Comparison of ENCODE assay signal across 8 cellular contexts in genomic region chr3:124730920-124731297, GRCh38. TPM values are rescaled to one million over a fixed set of nuclear protein-coding genes. Genes with fewer than 3 reads are reported as not detected.
DNase-seq lines count a peak whose midpoint lies in the region; ATAC-seq and TF ChIP-seq lines count a peak whose summit lies in the region.

No MANE protein-coding gene starts in this region.

- CTCF ChIA-PET in CD4-positive, alpha-beta T cell (lab: Charles Lee), result no interaction called here
- CTCF ChIA-PET in PC-9 (lab: Charles Lee), result interaction anchor here (0.6 kb wide), 1 partner anchor 23 kb away, joined by 6 read pairs; no protein-coding TSS in a partner anchor

- no peak for TF ChIP-seq EP300 in ovary (IDR thresholded peaks at IDR 0.05)

- no peaks in the 10 kb centered on the region for H3K27me3 ChIP-seq in CD4-positive, alpha-beta T cell (ENCODE audit: control insufficient read depth, insufficient read depth, low read length)
- H3K27me3 ChIP-seq in PC-9 (ENCODE audit: insufficient read depth, low read depth) (no peaks in the 10 kb centered on the region), ovary (no peaks in the 10 kb centered on the region)

- H4K20me1 ChIP-seq in PC-9 (ENCODE audit: insufficient read depth), result peaks cover 10% of the 10 kb centered on the region

- H3K9me3 Mint-ChIP-seq in CD4-positive, alpha-beta T cell, result no peaks in the 10 kb centered on the region
- H3K9me3 Mint-ChIP-seq in endothelial cell (ENCODE audit: unreplicated experiment), result no peaks in the 10 kb centered on the region

- H3K36me3 Mint-ChIP-seq in CD4-positive, alpha-beta T cell (ENCODE audit: low read depth), result peaks cover 41% of the 10 kb centered on the region
- peaks cover 4% of the 10 kb centered on the region for H3K36me3 Mint-ChIP-seq in endothelial cell (ENCODE audit: low read depth, unreplicated experiment)

- H2AFZ ChIP-seq in PC-9, result peak overlapping the region; percentile 95

- H3K27ac ChIP-seq in CD4-positive, alpha-beta T cell (ENCODE audit: low read depth, low read length), result peak overlapping the region; percentile 76
- H3K27ac ChIP-seq in PC-9 (peak overlapping the region; percentile 26; the same call in 1 of the 2 replicates), ovary (no peak overlapping the region)

- TF ChIP-seq POLR2A in ovary (IDR thresholded peaks at IDR 0.05), result no peak

- H3K79me2 ChIP-seq in PC-9 (ENCODE audit: low read depth), result peaks cover 35% of the 10 kb centered on the region

- H3K27ac Mint-ChIP-seq in CD4-positive, alpha-beta T cell, result peak overlapping the region; percentile 94
- peak overlapping the region; percentile 96 for H3K27ac Mint-ChIP-seq in endothelial cell (ENCODE audit: unreplicated experiment)

- DNase-seq in CD4-positive, alpha-beta T cell, result no peak
- DNase-seq in PC-9 (no peak), endothelial cell (ENCODE audit: low spot score) (no peak), ovary (peak in 2 of 5 donors; percentile 27 to 41), H4 (ENCODE audit: low spot score) (no peak), DMS 273 (lab: John Stamatoyannopoulos, UW; ENCODE audit: unreplicated experiment) (no peak)

- intact Hi-C loops in CD4-positive, alpha-beta T cell (cut with DNase I, micrococcal nuclease), result loop anchor here in 1 of 2 experiments (2.0 to 10.0 kb wide), 7 partner anchors 321 to 1354 kb away; partner anchors contain the start of genes HACD2, OSBPL11, SLC41A3 and ZNF148
- intact Hi-C loops in PC-9 (cut with micrococcal nuclease; ENCODE audit: unreplicated experiment) (no loop called here), ovary (cut with DNase I) (no loop called here)

- TSS peak; percentile 62 for BruUV-seq in PC-9 (replicated peaks; lab: Mats Ljungman, UMichigan)

- H3K4me3 Mint-ChIP-seq in CD4-positive, alpha-beta T cell, result peak overlapping the region; percentile 98
- H3K4me3 Mint-ChIP-seq in endothelial cell (ENCODE audit: unreplicated experiment), result peak overlapping the region; percentile 100

- H3K4me2 ChIP-seq in PC-9, result peak overlapping the region; percentile 82

- WGBS in ovary, 3 donors, result 4 to 14% (median 7%) methylated on average over 13 of the region's 13 CpGs

- peak overlapping the region; percentile 70 for H3K4me3 ChIP-seq in PC-9
- peak overlapping the region; percentile 81 for H3K4me3 ChIP-seq in ovary

- H3K4me1 Mint-ChIP-seq in CD4-positive, alpha-beta T cell (ENCODE audit: low read depth), result peaks cover 44% of the 10 kb centered on the region
- H3K4me1 Mint-ChIP-seq in endothelial cell (ENCODE audit: unreplicated experiment), result peaks cover 14% of the 10 kb centered on the region

- no peak for TF ChIP-seq CTCF in CD4-positive, alpha-beta T cell (IDR thresholded peaks at IDR 0.05)
- TF ChIP-seq CTCF in PC-9 (conservative IDR thresholded peaks at IDR 0.05), result no peak
- TF ChIP-seq CTCF in endothelial cell (IDR thresholded peaks at IDR 0.05; ENCODE audit: unreplicated experiment), result no peak
- no peak for TF ChIP-seq CTCF in ovary (IDR thresholded peaks at IDR 0.05)

- H3K27me3 Mint-ChIP-seq in CD4-positive, alpha-beta T cell, result peaks cover 11% of the 10 kb centered on the region
- peaks cover 1% of the 10 kb centered on the region for H3K27me3 Mint-ChIP-seq in endothelial cell (ENCODE audit: unreplicated experiment)

- H3K9me2 ChIP-seq in PC-9 (ENCODE audit: insufficient read depth), result no peaks in the 10 kb centered on the region

- H3K4me1 ChIP-seq in PC-9 (replicated peaks; ENCODE audit: insufficient read depth) (peaks cover 22% of the 10 kb centered on the region), ovary (ENCODE audit: insufficient read depth) (peaks cover 7% of the 10 kb centered on the region)

- POLR2A ChIA-PET in CD4-positive, alpha-beta T cell (lab: Charles Lee), result interaction anchor here (1.0 to 1.6 kb wide), 4 partner anchors 9 to 865 kb away, joined by 3 to 7 read pairs (median 6); partner anchors contain the start of gene OSBPL11
- POLR2A ChIA-PET in PC-9 (lab: Charles Lee; ENCODE audit: unreplicated experiment), result no interaction called here

- H3K36me3 ChIP-seq in PC-9 (ENCODE audit: low read depth), result 0 out of 2 replicates have a peak, but pooled peaks cover 5% of the 10 kb centered on the region
- H3K36me3 ChIP-seq in ovary, result no peaks in the 10 kb centered on the region

- no peak for ATAC-seq in CD4-positive, alpha-beta T cell (ENCODE audit: poor library complexity)
- no peak for ATAC-seq in GM18498 (IDR thresholded peaks at IDR 0.05; ENCODE audit: unreplicated experiment)
- ATAC-seq in HG03097 (IDR thresholded peaks at IDR 0.05; ENCODE audit: low FRiP score, unreplicated experiment), result no peak

- H3K9me3 ChIP-seq in CD4-positive, alpha-beta T cell (ENCODE audit: control insufficient read depth, low read length), result no peaks in the 10 kb centered on the region
- H3K9me3 ChIP-seq in PC-9 (ENCODE audit: insufficient read depth, low read depth), result no peaks in the 10 kb centered on the region
- no peaks in the 10 kb centered on the region for H3K9me3 ChIP-seq in ovary

- no peaks in the 10 kb centered on the region for H3F3A ChIP-seq in PC-9 (ENCODE audit: insufficient read depth, low read depth)

RNA-seq across cellular contexts. Expression of gene UMPS, which starts 0.7 kb away (rescaled TPM):
- total RNA-seq in CD4-positive, alpha-beta T cell, result 10 to 100 TPM; 19.5 to 19.7 TPM
- total RNA-seq in PC-9 (2021) (35.6 and 61.8 TPM in 2 replicates), endothelial cell (ENCODE audit: unreplicated experiment) (27.1 TPM), ovary (10 to 100 TPM; 16.9 to 39.5 (median 27.5) TPM)
- polyA plus RNA-seq in ovary, result 10 to 100 TPM; 15.2 to 20.1 TPM
- 44.7 and 51.0 TPM in 2 replicates for total RNA-seq in H4 (2014; rRNA removed; shearing (Covaris generic))

Comparison
In these comparisons a context has a peak if more than half of its experiments do, and no peak if none do; other contexts are left out.
1. H3K27ac ChIP-seq: peak in CD4-positive, alpha-beta T cell (single experiment) and PC-9 (single experiment); none in ovary (0 of 2).